In the genomic region with DNA sequence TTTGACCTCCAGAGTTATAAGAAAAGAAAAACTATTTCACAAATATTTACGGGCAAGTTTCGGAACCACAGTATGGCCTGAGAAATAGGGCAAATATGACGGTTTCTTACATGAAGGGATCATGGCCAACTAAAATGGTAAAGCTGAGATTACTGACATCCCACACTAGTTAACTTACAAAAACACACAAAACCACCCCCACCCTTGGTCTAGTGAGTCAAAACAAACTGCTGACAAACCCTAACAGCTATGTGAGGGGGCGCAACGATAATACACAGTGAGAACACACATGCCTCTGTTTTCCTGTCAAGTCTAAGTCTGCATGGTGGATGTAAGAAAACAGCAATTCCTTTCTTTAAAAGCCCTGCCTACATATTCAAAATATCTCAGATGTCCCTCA, we compare ENCODE assay signal across 8 cellular contexts. TPM values are rescaled to one million over a fixed set of nuclear protein-coding genes. Genes with fewer than 3 reads are reported as not detected.
DNase-seq lines count a peak whose midpoint lies in the region; ATAC-seq and TF ChIP-seq lines count a peak whose summit lies in the region.

No MANE protein-coding gene starts in this region.

- no peak overlapping the region for H3K9ac ChIP-seq in Karpas-422 (ENCODE audit: low read length)

- H3K9me3 ChIP-seq in CD4-positive, alpha-beta T cell (ENCODE audit: control insufficient read depth, low read length) = no peaks in the 10 kb centered on the region
- no peaks in the 10 kb centered on the region for H3K9me3 ChIP-seq in Karpas-422 (ENCODE audit: low read length)

- POLR2A ChIA-PET in CD4-positive, alpha-beta T cell (lab: Charles Lee) = interaction anchor here (1.1 to 1.4 kb wide), 2 partner anchors 8 to 13 kb away, joined by 3 to 5 read pairs; no protein-coding TSS in a partner anchor

- H4K20me1 ChIP-seq in Karpas-422 (ENCODE audit: insufficient read depth, low read depth, low read length) = no peaks in the 10 kb centered on the region

- H3K36me3 ChIP-seq in Karpas-422 (ENCODE audit: insufficient read depth, low read length) = peaks cover 20% of the 10 kb centered on the region

- H3K4me2 ChIP-seq in Karpas-422 (ENCODE audit: low read depth, low read length, poor library complexity, severe bottlenecking) = peak overlapping the region; percentile 54

- peak overlapping the region; percentile 78 for H3K27ac Mint-ChIP-seq in CD4-positive, alpha-beta T cell

- CTCF ChIA-PET in CD4-positive, alpha-beta T cell (lab: Charles Lee) = interaction anchor here (0.6 to 2.3 kb wide), 4 partner anchors 11 to 151 kb away, joined by 3 to 11 read pairs (median 4); no protein-coding TSS in a partner anchor

- H3K4me3 ChIP-seq in Karpas-422 (ENCODE audit: low read length) = no peak overlapping the region

- H3K79me2 ChIP-seq in Karpas-422 (ENCODE audit: low read length) = peaks cover 89% of the 10 kb centered on the region

- no peaks in the 10 kb centered on the region for H3K27me3 ChIP-seq in CD4-positive, alpha-beta T cell (ENCODE audit: control insufficient read depth, insufficient read depth, low read length)
- H3K27me3 ChIP-seq in Karpas-422 (ENCODE audit: low read length) = no peaks in the 10 kb centered on the region

- no peak overlapping the region for H3K27ac ChIP-seq in CD4-positive, alpha-beta T cell (ENCODE audit: low read depth, low read length)
- H3K27ac ChIP-seq in Karpas-422 (ENCODE audit: low read length) = peak overlapping the region; percentile 38

- H3K9me3 Mint-ChIP-seq in CD4-positive, alpha-beta T cell = no peaks in the 10 kb centered on the region

- H3K4me3 Mint-ChIP-seq in CD4-positive, alpha-beta T cell = peak overlapping the region; percentile 40

- intact Hi-C loops in CD4-positive, alpha-beta T cell (cut with DNase I, micrococcal nuclease) = loop anchor here in 1 of 2 experiments (2.0 to 5.0 kb wide), 2 partner anchors 20 to 89 kb away; no protein-coding TSS in a partner anchor

- H3K27me3 Mint-ChIP-seq in CD4-positive, alpha-beta T cell = no peaks in the 10 kb centered on the region

- DNase-seq in CD4-positive, alpha-beta T cell = no peak
- DNase-seq in Karpas-422 (no peak), fibroblast of gingiva (ENCODE audit: low read depth) (peak; percentile 34), stromal cell of bone marrow (ENCODE audit: low read depth) (peak; percentile 73), NCI-H510A (lab: John Stamatoyannopoulos, UW) (no peak), NCI-H2196 (lab: John Stamatoyannopoulos, UW; ENCODE audit: unreplicated experiment) (no peak), NCI-H748 (lab: John Stamatoyannopoulos, UW; ENCODE audit: unreplicated experiment) (no peak)

- ATAC-seq in CD4-positive, alpha-beta T cell (ENCODE audit: poor library complexity) = peak; percentile 65
- ATAC-seq in GM19455 (IDR thresholded peaks at IDR 0.05; ENCODE audit: unreplicated experiment) = peak; percentile 53

- H2AFZ ChIP-seq in Karpas-422 (ENCODE audit: low read length) = no peak overlapping the region

- no peak for TF ChIP-seq CTCF in CD4-positive, alpha-beta T cell (IDR thresholded peaks at IDR 0.05)

- peaks cover 86% of the 10 kb centered on the region for H3K4me1 Mint-ChIP-seq in CD4-positive, alpha-beta T cell (ENCODE audit: low read depth)

- no peaks in the 10 kb centered on the region for H3K9me2 ChIP-seq in Karpas-422 (replicated peaks; ENCODE audit: insufficient read depth, low read length)

- peaks cover 89% of the 10 kb centered on the region for H3K4me1 ChIP-seq in Karpas-422 (ENCODE audit: low read length)

- H3K36me3 Mint-ChIP-seq in CD4-positive, alpha-beta T cell (ENCODE audit: low read depth) = peaks cover 52% of the 10 kb centered on the region

RNA-seq across cellular contexts. Expression of gene CBLB, which starts 32.3 kb away (rescaled TPM):
- total RNA-seq in CD4-positive, alpha-beta T cell = 100 to 1,000 TPM; 112 to 124 TPM
- 94.9 and 98.8 TPM in 2 replicates for total RNA-seq in Karpas-422 (2014; rRNA removed; shearing (Covaris generic); ENCODE audit: low replicate concordance)

Comparison
In these comparisons a context has a peak if more than half of its experiments do, and no peak if none do; other contexts are left out.
1. DNase-seq: peak in fibroblast of gingiva (single experiment) and stromal cell of bone marrow (single experiment); none in CD4-positive, alpha-beta T cell (0 of 10), Karpas-422 (single experiment), NCI-H510A (single experiment), NCI-H2196 (single experiment) and NCI-H748 (single experiment).